ENCODE assay signal across 12 cellular contexts in genomic region chr10:79074732-79075131, GRCh38. TPM values are rescaled to one million over a fixed set of nuclear protein-coding genes. Genes with fewer than 3 reads are reported as not detected.
DNase-seq lines count a peak whose midpoint lies in the region; ATAC-seq and TF ChIP-seq lines count a peak whose summit lies in the region.
"Had no signal": no experiment of that assay in that cellular context is flagged by ENCODE, and none has a peak within 500 bp of the region (broad histone marks: within the 10 kb centered on the region; RNA-seq: fewer than 3 reads in every experiment).

No MANE protein-coding gene starts in this region.

- WGBS in mammary epithelial cell (ENCODE audit: low coverage, missing lambda C conversion rate): 27% methylated on average over 4 of the region's 4 CpGs
- no CpG with 5 or more reads among the region's 4 CpGs for WGBS in mesendoderm (ENCODE audit: extremely low coverage, insufficient coverage, low lambda C conversion rate)

- H2BK5ac ChIP-seq in mesendoderm (ENCODE audit: low read length): no peak overlapping the region

- H3K4me3 Mint-ChIP-seq in activated T-cell treated with anti-CD3 and anti-CD28 coated beads, Interleukin-2, amount 50 U/mL, for 4 hours: no peak overlapping the region
- H3K4me3 Mint-ChIP-seq: activated naive CD8-positive, alpha-beta T cell treated with anti-CD3 and anti-CD28 coated beads for 36 hours; stimulated activated memory B cell treated with anti-CD40 and anti-IgM and Interleukin-4, amounts not matched to agents 10 μg/mL and 1 μg/mL and 100 μg/mL, for 72 hours had no signal

- intact Hi-C loops in Right ventricle myocardium superior (cut with DNase I): loop anchor here (5.0 kb wide), 1 partner anchor 73 kb away; no protein-coding TSS in a partner anchor
- intact Hi-C loops in mammary epithelial cell (cut with micrococcal nuclease): loop anchor here (5.0 kb wide), 1 partner anchor 108 kb away; no protein-coding TSS in a partner anchor
- intact Hi-C loops in upper lobe of right lung (cut with DNase I): loop anchor here (5.0 kb wide), 1 partner anchor 123 kb away; no protein-coding TSS in a partner anchor

- ATAC-seq in Right ventricle myocardium superior (ENCODE audit: poor library complexity): no peak
- no peak for ATAC-seq in upper lobe of right lung
- no peak for ATAC-seq in activated T-cell treated with anti-CD3 and anti-CD28 coated beads, Interleukin-2, amount 50 U/mL, for 4 hours
- no peak for ATAC-seq in GM19023 (IDR thresholded peaks at IDR 0.05; ENCODE audit: unreplicated experiment)
- ATAC-seq: naive thymus-derived CD8-positive, alpha-beta T cell; stimulated activated memory B cell treated with anti-CD40 and anti-IgM and Interleukin-4, amounts not matched to agents 10 μg/mL and 1 μg/mL and 100 μg/mL, for 72 hours had no signal

- dilution Hi-C loops in mammary epithelial cell (cut with HindIII; ENCODE audit: low sequenced_read_pairs): loop anchor here (5.0 to 10.0 kb wide), 5 partner anchors 38 to 322 kb away; partner anchors contain the start of gene PPIF

- H4K8ac ChIP-seq in mesendoderm (ENCODE audit: low read depth, low read length): no peak overlapping the region

- no peak overlapping the region for H2AK5ac ChIP-seq in mesendoderm (ENCODE audit: low read length)

- H3K4me3 ChIP-seq in cardiac muscle cell (no peak overlapping the region), mammary epithelial cell (replicated peaks in 1 of 3; ENCODE audit: insufficient read depth in 1 of 3, low read depth in 2 of 3, low read length in 3 of 3) (no peak overlapping the region), mesendoderm (ENCODE audit: low read length) (no peak overlapping the region), upper lobe of right lung (no peak overlapping the region)

- TF ChIP-seq CTCF in cardiac muscle cell (IDR thresholded peaks at IDR 0.05; ENCODE audit: low read depth, low read length): no peak
- TF ChIP-seq CTCF in mammary epithelial cell (conservative IDR thresholded peaks at IDR 0.05 in 1 of 2, IDR thresholded peaks at IDR 0.05 in 1 of 2; ENCODE audit: extremely low read depth in 1 of 2, insufficient read depth in 1 of 2, low read depth in 1 of 2, low read length in 2 of 2): no peak
- no peak for TF ChIP-seq CTCF in upper lobe of right lung (IDR thresholded peaks at IDR 0.05)

- in situ Hi-C loops in mammary epithelial cell (cut with MboI; ENCODE audit: low sequenced_read_pairs in 2 of 2): loop anchor here in 1 of 2 donors (25.0 kb wide), 1 partner anchor 412 kb away; no protein-coding TSS in a partner anchor

- peaks cover 40% of the 10 kb centered on the region for H3K79me1 ChIP-seq in mesendoderm (ENCODE audit: low read length)

- no peak overlapping the region for H4K5ac ChIP-seq in mesendoderm (ENCODE audit: low read length)

- H3K23ac ChIP-seq in mesendoderm (ENCODE audit: low read length): no peak overlapping the region

- H3K36me3 ChIP-seq in cardiac muscle cell (no peaks in the 10 kb centered on the region), mammary epithelial cell (ENCODE audit: insufficient read depth, low read length) (no peaks in the 10 kb centered on the region), mesendoderm (ENCODE audit: control insufficient read depth, insufficient read depth, low read length) (no peaks in the 10 kb centered on the region), upper lobe of right lung (no peaks in the 10 kb centered on the region)

- BruUV-seq in mammary epithelial cell (replicated peaks; lab: Mats Ljungman, UMichigan): no TSS peak

- no peak overlapping the region for H2BK15ac ChIP-seq in mesendoderm (replicated peaks; ENCODE audit: low read depth)

- CTCF ChIA-PET in mammary epithelial cell (lab: Charles Lee; ENCODE audit: low non-redundant PET): interaction anchor here (0.6 kb wide), 1 partner anchor 1230 kb away, joined by 5 read pairs; no protein-coding TSS in a partner anchor

- no peaks in the 10 kb centered on the region for H3K9me3 Mint-ChIP-seq in activated T-cell treated with anti-CD3 and anti-CD28 coated beads, Interleukin-2, amount 50 U/mL, for 4 hours
- H3K9me3 Mint-ChIP-seq: activated naive CD8-positive, alpha-beta T cell treated with anti-CD3 and anti-CD28 coated beads for 36 hours; naive thymus-derived CD8-positive, alpha-beta T cell; stimulated activated memory B cell treated with anti-CD40 and anti-IgM and Interleukin-4, amounts not matched to agents 10 μg/mL and 1 μg/mL and 100 μg/mL, for 72 hours had no signal

- H3K27me3 ChIP-seq in cardiac muscle cell: no peaks in the 10 kb centered on the region
- H3K27me3 ChIP-seq in mammary epithelial cell (ENCODE audit: insufficient read depth, low read length): no peaks in the 10 kb centered on the region
- H3K27me3 ChIP-seq in mesendoderm (ENCODE audit: insufficient read depth, low read length, poor library complexity): no peaks in the 10 kb centered on the region
- no peaks in the 10 kb centered on the region for H3K27me3 ChIP-seq in upper lobe of right lung

- H3K27ac ChIP-seq in cardiac muscle cell (peak overlapping the region; percentile 1), mammary epithelial cell (ENCODE audit: insufficient read depth, low read depth, low read length) (no peak overlapping the region), mesendoderm (ENCODE audit: low read depth, low read length) (no peak overlapping the region), upper lobe of right lung (peak overlapping the region; percentile 42)

- no peak overlapping the region for H3K18ac ChIP-seq in mesendoderm (ENCODE audit: low read length)

- H3K4ac ChIP-seq in mesendoderm (ENCODE audit: low read depth, low read length): no peak overlapping the region

- no peak overlapping the region for H2BK120ac ChIP-seq in mesendoderm (ENCODE audit: low read depth, low read length)

- no peak overlapping the region for H2AFZ ChIP-seq in mammary epithelial cell (ENCODE audit: low read depth, low read length)

- H3K9ac ChIP-seq in mammary epithelial cell (ENCODE audit: insufficient read depth, low read length) (no peak overlapping the region), mesendoderm (ENCODE audit: low read length) (peak overlapping the region; percentile 22)

- H4K20me1 ChIP-seq in mammary epithelial cell (ENCODE audit: insufficient read depth, low read length): no peaks in the 10 kb centered on the region

- no peaks in the 10 kb centered on the region for H3K36me3 Mint-ChIP-seq in activated T-cell treated with anti-CD3 and anti-CD28 coated beads, Interleukin-2, amount 50 U/mL, for 4 hours (ENCODE audit: insufficient read depth)
- H3K36me3 Mint-ChIP-seq: activated naive CD8-positive, alpha-beta T cell treated with anti-CD3 and anti-CD28 coated beads for 36 hours; naive thymus-derived CD8-positive, alpha-beta T cell; stimulated activated memory B cell treated with anti-CD40 and anti-IgM and Interleukin-4, amounts not matched to agents 10 μg/mL and 1 μg/mL and 100 μg/mL, for 72 hours had no signal

- DNase-seq in cardiac muscle cell (ENCODE audit: low read depth in 1 of 2, low spot score in 1 of 2): no peak
- DNase-seq in Right ventricle myocardium superior: no peak
- DNase-seq in mammary epithelial cell: peak; percentile 37
- no peak for DNase-seq in mesendoderm
- peak; percentile 74 for DNase-seq in upper lobe of right lung
- no peak for DNase-seq in KG1 (lab: John Stamatoyannopoulos, UW)
- DNase-seq in activated T-cell treated with anti-CD3 and anti-CD28 coated beads, Interleukin-2, amount 50 U/mL, for 4 hours: no peak
- DNase-seq: activated naive CD8-positive, alpha-beta T cell treated with anti-CD3 and anti-CD28 coated beads for 36 hours; naive thymus-derived CD8-positive, alpha-beta T cell; T-helper 2 cell had no signal

- H3K4me2 ChIP-seq in mammary epithelial cell (ENCODE audit: insufficient read depth, low read depth, low read length): peak overlapping the region; percentile 46
- no peak overlapping the region for H3K4me2 ChIP-seq in mesendoderm (ENCODE audit: low read length)

- peaks cover 44% of the 10 kb centered on the region for H3K4me1 Mint-ChIP-seq in activated T-cell treated with anti-CD3 and anti-CD28 coated beads, Interleukin-2, amount 50 U/mL, for 4 hours (ENCODE audit: low read depth)

- H3K56ac ChIP-seq in mesendoderm (ENCODE audit: low read length): peak overlapping the region; percentile 0

- H3K79me2 ChIP-seq in mammary epithelial cell (ENCODE audit: insufficient read depth, low read length) (peaks cover 98% of the 10 kb centered on the region), mesendoderm (ENCODE audit: control insufficient read depth, insufficient read depth, low read length) (peaks cover 96% of the 10 kb centered on the region)

- no peaks in the 10 kb centered on the region for H3K27me3 Mint-ChIP-seq in activated T-cell treated with anti-CD3 and anti-CD28 coated beads, Interleukin-2, amount 50 U/mL, for 4 hours (ENCODE audit: low read depth)
- H3K27me3 Mint-ChIP-seq: activated naive CD8-positive, alpha-beta T cell treated with anti-CD3 and anti-CD28 coated beads for 36 hours; naive thymus-derived CD8-positive, alpha-beta T cell had no signal

- H3K4me1 ChIP-seq in cardiac muscle cell (ENCODE audit: low read depth) (peaks cover 67% of the 10 kb centered on the region), mammary epithelial cell (ENCODE audit: insufficient read depth, low read length) (peaks cover 56% of the 10 kb centered on the region), mesendoderm (ENCODE audit: control insufficient read depth, low read depth, low read length) (peaks cover 35% of the 10 kb centered on the region), upper lobe of right lung (peaks cover 82% of the 10 kb centered on the region)

- no peaks in the 10 kb centered on the region for H3K9me3 ChIP-seq in cardiac muscle cell (ENCODE audit: low read depth)
- H3K9me3 ChIP-seq in mammary epithelial cell (replicated peaks; ENCODE audit: insufficient read depth, low read length): no peaks in the 10 kb centered on the region
- H3K9me3 ChIP-seq in upper lobe of right lung: no peaks in the 10 kb centered on the region

RNA-seq across cellular contexts. Expression of gene ZMIZ1, which starts 6.0 kb away (rescaled TPM):
- total RNA-seq in cardiac muscle cell (57.1 and 78.8 TPM in 2 replicates), Right ventricle myocardium superior (44.8 TPM), mammary epithelial cell (10 to 100 TPM; 22.3 to 25.0 TPM), upper lobe of right lung (84.7 TPM)
- polyA plus RNA-seq in cardiac muscle cell (48.2 and 57.7 TPM in 2 replicates), mammary epithelial cell (5.9 TPM)
- 16.3 TPM for polyA minus RNA-seq in mammary epithelial cell
- 23.7 TPM for polyA plus RNA-seq in mesendoderm (2013, experiment 1 of 2)
- polyA plus RNA-seq in mesendoderm (2013, experiment 2 of 2): 23.1 TPM
- total RNA-seq in activated T-cell treated with anti-CD3 and anti-CD28 coated beads, Interleukin-2, amount 50 U/mL, for 4 hours: 10 to 100 TPM; 17.7 to 21.0 (median 18.0) TPM

Comparison
In these comparisons a context has a peak if more than half of its experiments do, and no peak if none do; other contexts are left out.
1. DNase-seq: peak in mammary epithelial cell (single experiment) and upper lobe of right lung (single experiment); none in cardiac muscle cell (0 of 2), Right ventricle myocardium superior (single experiment), mesendoderm (single experiment), KG1 (single experiment) and activated T-cell treated with anti-CD3 and anti-CD28 coated beads, Interleukin-2, amount 50 U/mL, for 4 hours (single experiment).
2. H3K27ac ChIP-seq: peak in cardiac muscle cell (single experiment) and upper lobe of right lung (single experiment); none in mammary epithelial cell (single experiment) and mesendoderm (single experiment).